ENCODE assay signal across 9 cellular contexts in genomic region chr13:40060318-40061007, GRCh38.
DNase-seq lines count a peak whose midpoint lies in the region; ATAC-seq and TF ChIP-seq lines count a peak whose summit lies in the region.
"Had no signal": no experiment of that assay in that cellular context is flagged by ENCODE, and none has a peak within 500 bp of the region (broad histone marks: within the 10 kb centered on the region; RNA-seq: fewer than 3 reads in every experiment).

No MANE protein-coding gene starts in this region.

- TF ChIP-seq POLR2A in transverse colon (IDR thresholded peaks at IDR 0.05), result no peak

- no peak for TF ChIP-seq CTCF in fibroblast of lung (conservative IDR thresholded peaks at IDR 0.05 in 1 of 2, IDR thresholded peaks at IDR 0.05 in 1 of 2; ENCODE audit: low read depth in 1 of 2, low read length in 2 of 2)
- TF ChIP-seq CTCF in transverse colon (IDR thresholded peaks at IDR 0.05), result no peak

- no peaks in the 10 kb centered on the region for H3K79me2 ChIP-seq in fibroblast of lung (ENCODE audit: control insufficient read depth, insufficient read depth, low read length)
- H3K79me2 ChIP-seq: parathyroid adenoma had no signal

- in situ Hi-C loops in transverse colon (cut with MboI; ENCODE audit: low pct_ligation_motif_present in 1 of 4, low pct_unique_long_range_greater_than_20kb in 1 of 4, low sequenced_read_pairs in 3 of 4), result no loop called here

- H3K9me3 ChIP-seq in fibroblast of lung (ENCODE audit: control insufficient read depth, insufficient read depth, low read depth, low read length), result no peaks in the 10 kb centered on the region
- no peaks in the 10 kb centered on the region for H3K9me3 ChIP-seq in transverse colon

- H3K27ac ChIP-seq in fibroblast of lung (ENCODE audit: insufficient read depth, low read length) (no peak overlapping the region), transverse colon (no peak overlapping the region)
- H3K27ac ChIP-seq: parathyroid adenoma had no signal

- H3K4me1 ChIP-seq in fibroblast of lung (ENCODE audit: control insufficient read depth, extremely low read depth, insufficient read depth, low read length), result peaks cover 2% of the 10 kb centered on the region
- H3K4me1 ChIP-seq in transverse colon, result no peaks in the 10 kb centered on the region
- H3K4me1 ChIP-seq: parathyroid adenoma had no signal

- peak; percentile 8 for DNase-seq in activated CD8-positive, alpha-beta memory T cell treated with anti-CD3 and anti-CD28 coated beads, Interleukin-2, amount 50 U/mL, for 24 hours (ENCODE audit: extremely low read depth)
- no peak for DNase-seq in activated CD8-positive, alpha-beta memory T cell treated with anti-CD3 and anti-CD28 coated beads for 24 hours
- peak; percentile 20 for DNase-seq in NCI-H345 treated with DMSO at 0.1 percent for 48 hours (lab: John Stamatoyannopoulos, UW; ENCODE audit: unreplicated experiment)
- DNase-seq in fibroblast of lung (ENCODE audit: low read depth in 2 of 2), result peak; percentile 71 to 94
- peak; percentile 69 for DNase-seq in stimulated activated CD4-positive, alpha-beta T cell treated with anti-CD3 and anti-CD28 coated beads, Interleukin-4, amount 100 ng/mL, for 24 hours
- DNase-seq in transverse colon, result no peak
- no peak for DNase-seq in putamen (ENCODE audit: low spot score)

- no peak overlapping the region for H3K4me2 ChIP-seq in fibroblast of lung (ENCODE audit: extremely low read depth, insufficient read depth, low read length)

- H3K36me3 ChIP-seq in fibroblast of lung (ENCODE audit: control insufficient read depth, insufficient read depth, low read length) (no peaks in the 10 kb centered on the region), transverse colon (no peaks in the 10 kb centered on the region)

- H2AFZ ChIP-seq in fibroblast of lung (ENCODE audit: low read length), result no peak overlapping the region
- H2AFZ ChIP-seq: parathyroid adenoma had no signal

- H3K9ac ChIP-seq in fibroblast of lung (ENCODE audit: insufficient read depth, low read length), result no peak overlapping the region
- H3K9ac ChIP-seq: parathyroid adenoma had no signal

- H3K4me3 ChIP-seq in fibroblast of lung (replicated peaks in 1 of 4; ENCODE audit: control extremely low read depth in 1 of 4, insufficient read depth in 1 of 4, low read depth in 3 of 4, low read length in 4 of 4) (no peak overlapping the region), transverse colon (no peak overlapping the region)

- H3K27me3 ChIP-seq in fibroblast of lung (ENCODE audit: control insufficient read depth, insufficient read depth, low read length), result no peaks in the 10 kb centered on the region
- no peaks in the 10 kb centered on the region for H3K27me3 ChIP-seq in transverse colon

- peak; percentile 86 for ATAC-seq in HG02763 (IDR thresholded peaks at IDR 0.05; ENCODE audit: unreplicated experiment)

- TF ChIP-seq EP300 in transverse colon (IDR thresholded peaks at IDR 0.05; ENCODE audit: low read depth), result no peak

- H4K20me1 ChIP-seq in fibroblast of lung (ENCODE audit: control insufficient read depth, extremely low read depth, insufficient read depth, low read length), result no peaks in the 10 kb centered on the region

- intact Hi-C loops in transverse colon (cut with DNase I; ENCODE audit: low total_unique reads), result no loop called here

- 69 to 80% methylated on average over 3 to 4 of the region's 4 CpGs for WGBS in transverse colon (ENCODE audit: low coverage in 1 of 2), 2 donors

Comparison
In these comparisons a context has a peak if more than half of its experiments do, and no peak if none do; other contexts are left out.
1. DNase-seq: peak in activated CD8-positive, alpha-beta memory T cell treated with anti-CD3 and anti-CD28 coated beads, Interleukin-2, amount 50 U/mL, for 24 hours (single experiment), NCI-H345 treated with DMSO at 0.1 percent for 48 hours (single experiment), fibroblast of lung (2 of 2) and stimulated activated CD4-positive, alpha-beta T cell treated with anti-CD3 and anti-CD28 coated beads, Interleukin-4, amount 100 ng/mL, for 24 hours (single experiment); none in activated CD8-positive, alpha-beta memory T cell treated with anti-CD3 and anti-CD28 coated beads for 24 hours (single experiment), transverse colon (single experiment) and putamen (single experiment).